In the genomic region with DNA sequence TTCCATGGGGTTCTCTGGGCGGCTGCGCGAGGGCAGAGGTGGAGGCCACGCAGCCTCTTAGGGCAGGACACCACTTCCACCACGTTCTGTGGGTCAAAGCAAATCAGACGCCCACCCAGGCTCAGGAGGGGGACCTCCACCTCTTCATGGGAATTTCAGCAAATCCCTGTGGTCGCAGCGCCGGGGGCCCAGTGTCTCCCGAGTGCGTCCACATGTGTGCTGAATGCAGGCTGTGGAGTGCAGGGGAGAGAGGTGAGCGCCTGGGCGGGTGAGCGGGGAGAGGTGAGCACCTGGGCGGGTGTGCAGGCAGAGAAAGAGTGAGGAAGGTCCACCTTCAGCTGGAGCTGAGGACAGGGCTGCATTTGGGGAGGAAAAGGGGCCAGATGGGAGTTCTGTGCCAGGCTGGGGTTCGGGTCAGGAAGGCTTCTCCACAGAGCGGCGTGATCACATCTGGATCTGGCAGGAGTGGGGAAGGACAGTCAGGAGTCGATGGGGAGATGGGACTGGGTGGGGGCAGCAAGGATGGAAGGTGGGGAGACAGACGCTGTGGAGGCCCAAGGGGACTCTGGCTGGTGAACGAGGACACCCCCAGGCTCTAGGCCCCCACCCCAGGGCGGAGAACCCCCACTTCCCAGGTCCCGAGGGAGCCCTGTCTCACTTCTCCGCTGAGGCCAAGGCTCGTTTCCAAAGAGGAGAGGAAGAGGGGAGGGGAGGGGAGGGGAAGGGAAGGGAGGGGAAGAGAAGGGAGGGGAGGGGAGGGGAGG, we compare ENCODE assay signal across 19 cellular contexts. TPM values are rescaled to one million over a fixed set of nuclear protein-coding genes. Genes with fewer than 3 reads are reported as not detected.
"Had no signal": no experiment of that assay in that cellular context is flagged by ENCODE, and none has a peak within 500 bp of the region (broad histone marks: within the 10 kb centered on the region; RNA-seq: fewer than 3 reads in every experiment).

No MANE protein-coding gene starts in this region.

- DNase-seq: activated CD4-positive, alpha-beta memory T cell treated with anti-CD3 and anti-CD28 coated beads for 36 hours; activated CD4-positive, alpha-beta T cell treated with anti-CD3 and anti-CD28 coated beads for 48 hours; activated CD4-positive, CD25-positive, alpha-beta regulatory T cell; activated effector memory CD4-positive, alpha-beta T cell treated with anti-CD3 and anti-CD28 coated beads, Interleukin-2, amount 50 U/mL, for 16 hours; activated naive CD4-positive, alpha-beta T cell treated with anti-CD3 and anti-CD28 coated beads, Interleukin-2, amount 10 ng/mL, durations not matched to agents 7 days and 5 days; activated T-cell treated with anti-CD3 and anti-CD28 coated beads for 4 hours; amygdala; islet precursor cell; mammary epithelial cell; stimulated activated CD4-positive, alpha-beta T cell treated with anti-CD3 and anti-CD28 coated beads, Interleukin-12 subunit alpha, Interleukin-12 subunit beta, amount 100 ng/mL, for 4 hours; stimulated activated naive CD8-positive, alpha-beta T cell treated with anti-CD3 and anti-CD28 coated beads, Interleukin-15, amount 100 ng/mL, for 72 hours had no signal

- H3K9ac ChIP-seq: parathyroid adenoma had no signal

- H3K9me3 Mint-ChIP-seq: activated CD4-positive, alpha-beta memory T cell treated with anti-CD3 and anti-CD28 coated beads for 36 hours had no signal

- ATAC-seq: heart left ventricle; stimulated activated naive CD8-positive, alpha-beta T cell treated with anti-CD3 and anti-CD28 coated beads, Interleukin-15, amount 100 ng/mL, for 72 hours; T-helper 17 cell had no signal

- H2AFZ ChIP-seq: parathyroid adenoma had no signal

- H3K9me3 ChIP-seq: heart left ventricle, tibial artery had no signal

- H3K79me2 ChIP-seq: parathyroid adenoma had no signal

- H3K4me3 Mint-ChIP-seq: activated CD4-positive, alpha-beta memory T cell treated with anti-CD3 and anti-CD28 coated beads for 36 hours; activated naive CD4-positive, alpha-beta T cell treated with anti-CD3 and anti-CD28 coated beads, Interleukin-2, amount 10 ng/mL, durations not matched to agents 7 days and 5 days; mesothelial cell of epicardium; nephron; stimulated activated naive CD8-positive, alpha-beta T cell treated with anti-CD3 and anti-CD28 coated beads, Interleukin-15, amount 100 ng/mL, for 72 hours; T-helper 17 cell had no signal

- H3K4me3 ChIP-seq: heart left ventricle, tibial artery had no signal

- H3K36me3 ChIP-seq: heart left ventricle, tibial artery had no signal

- H3K27ac ChIP-seq: heart left ventricle, parathyroid adenoma, tibial artery had no signal

- H3K4me1 Mint-ChIP-seq: activated naive CD4-positive, alpha-beta T cell treated with anti-CD3 and anti-CD28 coated beads, Interleukin-2, amount 10 ng/mL, durations not matched to agents 7 days and 5 days; mesothelial cell of epicardium; nephron; T-helper 17 cell had no signal

- H3K36me3 Mint-ChIP-seq: activated CD4-positive, alpha-beta memory T cell treated with anti-CD3 and anti-CD28 coated beads for 36 hours; activated naive CD4-positive, alpha-beta T cell treated with anti-CD3 and anti-CD28 coated beads, Interleukin-2, amount 10 ng/mL, durations not matched to agents 7 days and 5 days; mesothelial cell of epicardium had no signal

- H3K27ac Mint-ChIP-seq: activated naive CD4-positive, alpha-beta T cell treated with anti-CD3 and anti-CD28 coated beads, Interleukin-2, amount 10 ng/mL, durations not matched to agents 7 days and 5 days; mesothelial cell of epicardium; nephron; stimulated activated naive CD8-positive, alpha-beta T cell treated with anti-CD3 and anti-CD28 coated beads, Interleukin-15, amount 100 ng/mL, for 72 hours; T-helper 17 cell had no signal

- H3K4me1 ChIP-seq: heart left ventricle, parathyroid adenoma, tibial artery had no signal

- FAIRE-seq: endometrium had no signal

RNA-seq across cellular contexts. Expression of gene CBFA2T3, which starts 36.9 kb away (rescaled TPM):
- total RNA-seq: fibroblast of villous mesenchyme had no signal
